Comparison of ENCODE assay signal across 18 cellular contexts in genomic region chr4:24248674-24249644, GRCh38.
A peak's percentile ranks its signal among the peaks of the same experiment; 100 is the strongest.
DNase-seq lines count a peak whose midpoint lies in the region; ATAC-seq and TF ChIP-seq lines count a peak whose summit lies in the region.
"Had no signal": no experiment of that assay in that cellular context is flagged by ENCODE, and none has a peak within 500 bp of the region (broad histone marks: within the 10 kb centered on the region; RNA-seq: fewer than 3 reads in every experiment).

No MANE protein-coding gene starts in this region.

- TF ChIP-seq CTCF in osteocyte (IDR thresholded peaks at IDR 0.05) = no peak

- no peaks in the 10 kb centered on the region for H3K36me3 Mint-ChIP-seq in osteocyte (ENCODE audit: unreplicated experiment)
- H3K36me3 Mint-ChIP-seq: CD8-positive, alpha-beta memory T cell; naive B cell had no signal

- peaks cover 4% of the 10 kb centered on the region for H3K27me3 Mint-ChIP-seq in osteocyte (ENCODE audit: unreplicated experiment)
- H3K27me3 Mint-ChIP-seq: CD8-positive, alpha-beta memory T cell; T-helper 17 cell had no signal

- ATAC-seq in GM19397 (IDR thresholded peaks at IDR 0.05; ENCODE audit: unreplicated experiment) (no peak), GM19455 (IDR thresholded peaks at IDR 0.05; ENCODE audit: unreplicated experiment) (no peak)
- ATAC-seq: T-helper 17 cell had no signal

- H3K4me1 Mint-ChIP-seq in osteocyte (ENCODE audit: unreplicated experiment) = peaks cover 37% of the 10 kb centered on the region
- H3K4me1 Mint-ChIP-seq: CD8-positive, alpha-beta memory T cell; naive B cell; T-helper 17 cell had no signal

- DNase-seq in G401 (ENCODE audit: low spot score) = peak; percentile 72
- DNase-seq in cerebellar cortex (ENCODE audit: low spot score) = peak; percentile 67
- peak; percentile 4 for DNase-seq in hepatic stellate cell (ENCODE audit: low spot score)
- no peak for DNase-seq in osteocyte (ENCODE audit: extremely low spot score, unreplicated experiment)
- no peak for DNase-seq in T-helper 9 cell
- no peak for DNase-seq in NK-92 (lab: John Stamatoyannopoulos, UW; ENCODE audit: unreplicated experiment)
- DNase-seq: CD8-positive, alpha-beta memory T cell; central memory CD4-positive, alpha-beta T cell; HCEC 1CT; naive B cell; NCI-H1105 treated with DMSO at 0.1 percent for 48 hours; NCI-H2171 treated with DMSO at 0.1 percent for 48 hours; SHP77; stimulated activated CD4-positive, alpha-beta T cell treated with anti-CD3 and anti-CD28 coated beads, Interleukin-2, amount 100 ng/mL, for 24 hours; T-helper 17 cell had no signal

- in situ Hi-C loops in G401 (cut with HindIII; ENCODE audit: low sequenced_read_pairs) = no loop called here

- no peaks in the 10 kb centered on the region for H3K9me3 Mint-ChIP-seq in osteocyte (ENCODE audit: unreplicated experiment)
- H3K9me3 Mint-ChIP-seq: activated T-helper 2 cell treated with anti-CD3 and anti-CD28 coated beads, Interferon-gamma antibody, Interleukin-2, Interleukin-4, amounts not matched to agents 10 μg/mL and 5 μg/mL and 100 μg/mL, durations not matched to agents 14 hours and 24 hours and 36 hours had no signal

- peak overlapping the region; percentile 62 for H3K27ac Mint-ChIP-seq in osteocyte (ENCODE audit: unreplicated experiment)
- H3K27ac Mint-ChIP-seq: activated T-helper 2 cell treated with anti-CD3 and anti-CD28 coated beads, Interferon-gamma antibody, Interleukin-2, Interleukin-4, amounts not matched to agents 10 μg/mL and 5 μg/mL and 100 μg/mL, durations not matched to agents 14 hours and 24 hours and 36 hours; CD8-positive, alpha-beta memory T cell; naive B cell; T-helper 17 cell had no signal

- no peak overlapping the region for H3K4me3 Mint-ChIP-seq in osteocyte (ENCODE audit: unreplicated experiment)
- H3K4me3 Mint-ChIP-seq: CD8-positive, alpha-beta memory T cell; T-helper 17 cell had no signal

Comparison
In these comparisons a context has a peak if more than half of its experiments do, and no peak if none do; other contexts are left out.
1. DNase-seq: peak in G401 (single experiment), cerebellar cortex (single experiment) and hepatic stellate cell (single experiment); none in osteocyte (single experiment), T-helper 9 cell (single experiment) and NK-92 (single experiment).